15 cellular contexts compared by ENCODE assay signal in the genomic region with DNA sequence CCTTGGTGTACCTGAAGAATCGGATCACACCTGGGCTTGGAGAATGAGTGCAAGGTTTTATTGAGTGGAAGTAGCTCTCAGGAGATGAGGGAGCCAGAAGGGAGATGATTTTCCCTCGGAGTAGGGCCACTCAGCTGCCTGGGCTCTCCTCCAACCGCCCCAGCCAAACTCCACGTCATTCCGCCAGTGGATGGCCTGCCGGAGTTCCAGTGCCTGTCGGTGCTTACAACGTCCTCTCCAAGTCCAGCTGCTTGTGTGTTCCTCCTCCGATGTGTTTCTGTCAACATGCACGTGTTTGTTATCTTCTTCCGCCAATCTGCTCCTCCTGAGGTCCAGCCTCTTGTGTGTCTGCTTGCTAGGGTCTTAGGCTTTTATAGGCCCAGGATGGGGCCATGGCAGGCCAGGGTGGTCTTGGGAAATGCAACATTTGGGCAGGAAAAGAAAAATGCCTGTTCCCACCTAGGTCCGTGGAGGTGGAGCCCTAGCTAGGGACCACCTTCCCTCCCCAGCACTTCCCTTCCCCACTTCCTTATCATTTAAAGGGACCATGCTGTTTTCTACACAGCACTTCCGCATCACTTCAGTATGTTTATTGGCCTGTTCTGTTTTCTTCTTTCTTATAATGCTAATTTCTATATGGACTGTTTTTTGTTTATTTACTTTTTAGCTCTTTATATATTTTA.
DNase-seq lines count a peak whose midpoint lies in the region; ATAC-seq and TF ChIP-seq lines count a peak whose summit lies in the region.
"Had no signal": no experiment of that assay in that cellular context is flagged by ENCODE, and none has a peak within 500 bp of the region (broad histone marks: within the 10 kb centered on the region; RNA-seq: fewer than 3 reads in every experiment).

No MANE protein-coding gene starts in this region.

- DNase-seq in amygdala (lab: John Stamatoyannopoulos, UW) (peak in 45 of 56 donors; percentile 2 to 79 (median 37)), Right ventricle myocardium superior (peak; percentile 82), neural progenitor cell (ENCODE audit: low spot score) (no peak), testis (peak; percentile 15), RKO (ENCODE audit: low spot score) (no peak), NCI-H526 treated with DMSO at 0.1 percent for 48 hours (lab: John Stamatoyannopoulos, UW) (no peak)
- no peak for DNase-seq in stimulated activated CD4-positive, alpha-beta T cell treated with anti-CD3 and anti-CD28 coated beads, Interleukin-15, amount 100 ng/mL, for 24 hours
- DNase-seq in activated CD4-positive, alpha-beta T cell treated with anti-CD3 and anti-CD28 coated beads for 36 hours, result no peak
- DNase-seq: activated T-cell treated with anti-CD3 and anti-CD28 coated beads, Interleukin-2, amount 50 U/mL, for 24 hours; central memory CD4-positive, alpha-beta T cell; NCI-H1048; NCI-H2171; stimulated activated CD4-positive, alpha-beta T cell treated with anti-CD3 and anti-CD28 coated beads, Interleukin-4, amount 100 ng/mL, for 24 hours had no signal

- CTCF ChIA-PET in activated CD4-positive, alpha-beta T cell treated with anti-CD3 and anti-CD28 coated beads for 36 hours (lab: Charles Lee), result no interaction called here

- POLR2A ChIA-PET in activated CD4-positive, alpha-beta T cell treated with anti-CD3 and anti-CD28 coated beads for 36 hours (lab: Charles Lee), result no interaction called here

- TF ChIP-seq POLR2A in testis (IDR thresholded peaks at IDR 0.05), result no peak

- H3K4me1 Mint-ChIP-seq in neural progenitor cell, result peaks cover 13% of the 10 kb centered on the region
- H3K4me1 Mint-ChIP-seq in activated CD4-positive, alpha-beta T cell treated with anti-CD3 and anti-CD28 coated beads for 36 hours, result peaks cover 3% of the 10 kb centered on the region

- no peaks in the 10 kb centered on the region for H3F3A ChIP-seq in neural progenitor cell (ENCODE audit: low read depth)

- H3K36me3 Mint-ChIP-seq in neural progenitor cell, result no peaks in the 10 kb centered on the region
- no peaks in the 10 kb centered on the region for H3K36me3 Mint-ChIP-seq in activated CD4-positive, alpha-beta T cell treated with anti-CD3 and anti-CD28 coated beads for 36 hours (ENCODE audit: low read depth)
- H3K36me3 Mint-ChIP-seq: activated naive CD4-positive, alpha-beta T cell treated with anti-CD3 and anti-CD28 coated beads, Interleukin-2, amount 50 U/mL, for 72 hours had no signal

- peak overlapping the region; percentile 62 for H2AFZ ChIP-seq in neural progenitor cell (replicated peaks)

- H3K4me1 ChIP-seq in neural progenitor cell, result no peaks in the 10 kb centered on the region
- no peaks in the 10 kb centered on the region for H3K4me1 ChIP-seq in testis
- H3K4me1 ChIP-seq: BLaER1 had no signal

- no peaks in the 10 kb centered on the region for H3K27me3 Mint-ChIP-seq in neural progenitor cell (ENCODE audit: insufficient read depth, low read depth)
- peaks cover 2% of the 10 kb centered on the region for H3K27me3 Mint-ChIP-seq in activated CD4-positive, alpha-beta T cell treated with anti-CD3 and anti-CD28 coated beads for 36 hours

- H3K27ac Mint-ChIP-seq in neural progenitor cell, result no peak overlapping the region
- no peak overlapping the region for H3K27ac Mint-ChIP-seq in activated CD4-positive, alpha-beta T cell treated with anti-CD3 and anti-CD28 coated beads for 36 hours
- H3K27ac Mint-ChIP-seq: activated naive CD4-positive, alpha-beta T cell treated with anti-CD3 and anti-CD28 coated beads, Interleukin-2, amount 50 U/mL, for 72 hours; activated T-cell treated with anti-CD3 and anti-CD28 coated beads, Interleukin-2, amount 50 U/mL, for 24 hours had no signal

- H3K9ac ChIP-seq in neural progenitor cell, result no peak overlapping the region
- H3K9ac ChIP-seq: BLaER1 had no signal

- intact Hi-C loops in Right ventricle myocardium superior (cut with DNase I) (no loop called here), testis (cut with DNase I; ENCODE audit: low total_unique reads) (no loop called here)
- intact Hi-C loops in activated CD4-positive, alpha-beta T cell treated with anti-CD3 and anti-CD28 coated beads for 36 hours (cut with DNase I, micrococcal nuclease), result no loop called here

- no peaks in the 10 kb centered on the region for H3K79me2 ChIP-seq in neural progenitor cell (ENCODE audit: low read depth)

- H3K27me3 ChIP-seq in neural progenitor cell, result no peaks in the 10 kb centered on the region
- no peaks in the 10 kb centered on the region for H3K27me3 ChIP-seq in testis
- H3K27me3 ChIP-seq: BLaER1 had no signal

- peaks cover 2% of the 10 kb centered on the region for H3K9me3 Mint-ChIP-seq in neural progenitor cell
- H3K9me3 Mint-ChIP-seq in activated CD4-positive, alpha-beta T cell treated with anti-CD3 and anti-CD28 coated beads for 36 hours (ENCODE audit: low read depth), result no peaks in the 10 kb centered on the region
- H3K9me3 Mint-ChIP-seq: activated T-cell treated with anti-CD3 and anti-CD28 coated beads, Interleukin-2, amount 50 U/mL, for 24 hours had no signal

- peak; percentile 90 for ATAC-seq in Right ventricle myocardium superior (ENCODE audit: poor library complexity)
- ATAC-seq in activated CD4-positive, alpha-beta T cell treated with anti-CD3 and anti-CD28 coated beads for 36 hours, result no peak

- H3K9me3 ChIP-seq in neural progenitor cell (ENCODE audit: low read depth) (no peaks in the 10 kb centered on the region), testis (no peaks in the 10 kb centered on the region)
- H3K9me3 ChIP-seq: BLaER1 had no signal

- TF ChIP-seq CTCF in neural progenitor cell (IDR thresholded peaks at IDR 0.05) (no peak), testis (IDR thresholded peaks at IDR 0.05) (no peak)

- no peak overlapping the region for H3K27ac ChIP-seq in neural progenitor cell
- no peak overlapping the region for H3K27ac ChIP-seq in testis
- H3K27ac ChIP-seq: BLaER1 had no signal

- no peak overlapping the region for H3K4me2 ChIP-seq in neural progenitor cell
- H3K4me2 ChIP-seq: BLaER1 had no signal

- no peak overlapping the region for H3K4me3 Mint-ChIP-seq in neural progenitor cell
- H3K4me3 Mint-ChIP-seq in activated CD4-positive, alpha-beta T cell treated with anti-CD3 and anti-CD28 coated beads for 36 hours, result no peak overlapping the region
- H3K4me3 Mint-ChIP-seq: activated T-cell treated with anti-CD3 and anti-CD28 coated beads, Interleukin-2, amount 50 U/mL, for 24 hours had no signal

- no peaks in the 10 kb centered on the region for H4K20me1 ChIP-seq in neural progenitor cell (ENCODE audit: low read depth)
- H4K20me1 ChIP-seq: BLaER1 had no signal

- H3K4me3 ChIP-seq in neural progenitor cell (no peak overlapping the region), testis (peak overlapping the region in 1 of 2 donors; percentile 38)
- H3K4me3 ChIP-seq: BLaER1 had no signal

- 38 to 63% methylated on average over 8 to 13 of the region's 13 CpGs for WGBS in testis, 2 donors

- H3K36me3 ChIP-seq in neural progenitor cell (no peaks in the 10 kb centered on the region), testis (ENCODE audit: low read depth, missing control alignments) (no peaks in the 10 kb centered on the region)
- H3K36me3 ChIP-seq: BLaER1 had no signal

Comparison
In these comparisons a context has a peak if more than half of its experiments do, and no peak if none do; other contexts are left out.
1. DNase-seq: peak in amygdala (45 of 56), Right ventricle myocardium superior (single experiment) and testis (single experiment); none in neural progenitor cell (single experiment), RKO (single experiment), NCI-H526 treated with DMSO at 0.1 percent for 48 hours (single experiment), stimulated activated CD4-positive, alpha-beta T cell treated with anti-CD3 and anti-CD28 coated beads, Interleukin-15, amount 100 ng/mL, for 24 hours (single experiment) and activated CD4-positive, alpha-beta T cell treated with anti-CD3 and anti-CD28 coated beads for 36 hours (single experiment).